Comparison of ENCODE assay signal across 8 cellular contexts in the genomic region with DNA sequence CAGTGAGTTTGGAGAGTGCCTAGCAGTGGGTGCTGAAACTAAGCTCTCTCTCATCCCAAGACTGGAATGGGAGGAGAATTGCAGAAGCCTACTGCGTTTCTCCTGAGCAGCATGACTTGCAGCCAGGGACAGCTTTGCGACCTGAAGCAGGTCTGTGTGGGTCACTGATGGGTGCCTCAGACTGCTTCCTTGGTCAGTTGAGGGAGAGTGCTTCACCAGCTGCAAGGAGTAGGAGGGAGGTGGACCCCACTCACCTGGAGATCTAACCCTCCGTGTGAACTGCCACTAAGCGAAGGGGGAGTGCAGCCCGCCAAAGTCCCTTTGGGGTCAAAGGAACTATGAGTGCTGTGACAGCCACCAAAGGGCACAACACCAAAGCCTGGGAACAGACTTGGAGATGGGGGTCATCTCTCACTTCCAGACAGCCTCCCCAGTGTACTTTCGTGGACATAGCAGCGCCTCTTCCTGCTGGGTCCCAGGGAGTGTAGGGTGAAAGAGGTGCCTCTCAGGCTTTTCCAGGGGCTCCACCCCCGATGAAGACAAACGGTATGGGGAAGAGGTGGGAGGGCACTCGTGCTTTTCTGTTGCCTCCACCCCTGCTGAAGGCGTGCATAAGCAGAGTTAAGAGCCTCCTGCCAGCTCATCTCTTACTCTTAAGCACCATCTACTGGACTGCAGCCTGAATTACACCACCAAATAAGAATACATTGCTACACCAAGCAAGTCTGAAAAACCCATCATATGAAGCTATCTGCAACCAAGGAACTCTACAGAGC. TPM values are rescaled to one million over a fixed set of nuclear protein-coding genes. Genes with fewer than 3 reads are reported as not detected.
DNase-seq lines count a peak whose midpoint lies in the region; TF ChIP-seq lines count a peak whose summit lies in the region.

No MANE protein-coding gene starts in this region.

- H3K9me3 Mint-ChIP-seq in brain, result peaks cover 0 to 15% (median 12%) of the 10 kb centered on the region in 5 experiments

- H3K4me1 ChIP-seq in KMS-11 (ENCODE audit: low read depth, poor library complexity, severe bottlenecking), result peaks cover 12% of the 10 kb centered on the region

- H3K36me3 ChIP-seq in H7 (replicated peaks; ENCODE audit: control insufficient read depth, insufficient read depth, low read length) (no peaks in the 10 kb centered on the region), KMS-11 (ENCODE audit: insufficient read depth) (no peaks in the 10 kb centered on the region)

- peak; percentile 12 to 34 for DNase-seq in activated CD4-positive, alpha-beta T cell treated with anti-CD3 and anti-CD28 coated beads for 4 hours
- no peak for DNase-seq in activated CD4-positive, alpha-beta T cell treated with anti-CD3 and anti-CD28 coated beads, Interleukin-2, amount 50 U/mL, for 4 hours
- DNase-seq in H7, result peak; percentile 50
- DNase-seq in SHP77 treated with DMSO at 0.1 percent for 48 hours (lab: John Stamatoyannopoulos, UW), result peak; percentile 21
- peak; percentile 74 for DNase-seq in islet precursor cell
- peak; percentile 16 for DNase-seq in stimulated activated CD4-positive, alpha-beta T cell treated with anti-CD3 and anti-CD28 coated beads, Interleukin-4, amount 100 ng/mL, for 1 hour

- peak overlapping the region; percentile 22; the same call in 1 of the 2 replicates for H3K4me3 ChIP-seq in H7 (ENCODE audit: insufficient read depth, low read depth, low read length)
- H3K4me3 ChIP-seq in KMS-11 (IDR thresholded peaks at IDR 0.05; ENCODE audit: insufficient read depth, low read depth, low read length), result no peak overlapping the region

- no peak overlapping the region for H3K4me3 Mint-ChIP-seq in brain

- peaks cover 13% of the 10 kb centered on the region for H3K36me3 Mint-ChIP-seq in brain

- H2AFZ ChIP-seq in KMS-11 (ENCODE audit: low read depth), result peak overlapping the region; percentile 68

- no peaks in the 10 kb centered on the region for H4K20me1 ChIP-seq in KMS-11 (ENCODE audit: insufficient read depth)

- peak overlapping the region; percentile 47 for H3K4me2 ChIP-seq in KMS-11

- H3K27ac Mint-ChIP-seq in brain, result no peak overlapping the region

- peak overlapping the region; percentile 17; the same call in 1 of the 2 replicates for H3K9ac ChIP-seq in KMS-11

- no peaks in the 10 kb centered on the region for H3K27me3 ChIP-seq in H7 (ENCODE audit: control insufficient read depth, insufficient read depth, low read length)
- no peaks in the 10 kb centered on the region for H3K27me3 ChIP-seq in KMS-11 (ENCODE audit: insufficient read depth, low read depth)

- peak; percentile 79 for TF ChIP-seq CTCF in KMS-11 (conservative IDR thresholded peaks at IDR 0.05; ENCODE audit: low read depth, low read length)
- peak; percentile 55 to 64 for TF ChIP-seq CTCF in brain (conservative IDR thresholded peaks at IDR 0.05)

- no peak overlapping the region for H3K27ac ChIP-seq in KMS-11

- H3K4me1 Mint-ChIP-seq in brain, result no peaks in the 10 kb centered on the region

- no peaks in the 10 kb centered on the region for H3K79me2 ChIP-seq in KMS-11 (ENCODE audit: insufficient read depth, low read depth)

- H3K27me3 Mint-ChIP-seq in brain, result no peaks in the 10 kb centered on the region

RNA-seq across cellular contexts. Expression of a gene that starts 34.3 kb away (rescaled TPM):
- total RNA-seq in H7 (2014; rRNA removed; shearing (Covaris generic)), result 15.0 and 16.0 TPM in 2 replicates
- polyA plus RNA-seq in brain (ENCODE audit: insufficient read depth, low read depth, low replicate concordance), result 8.6 TPM

Comparison
In these comparisons a context has a peak if more than half of its experiments do, and no peak if none do; other contexts are left out.
1. DNase-seq: peak in activated CD4-positive, alpha-beta T cell treated with anti-CD3 and anti-CD28 coated beads for 4 hours (2 of 2), H7 (single experiment), SHP77 treated with DMSO at 0.1 percent for 48 hours (single experiment), islet precursor cell (single experiment) and stimulated activated CD4-positive, alpha-beta T cell treated with anti-CD3 and anti-CD28 coated beads, Interleukin-4, amount 100 ng/mL, for 1 hour (single experiment); none in activated CD4-positive, alpha-beta T cell treated with anti-CD3 and anti-CD28 coated beads, Interleukin-2, amount 50 U/mL, for 4 hours (0 of 2).